In the genomic region with DNA sequence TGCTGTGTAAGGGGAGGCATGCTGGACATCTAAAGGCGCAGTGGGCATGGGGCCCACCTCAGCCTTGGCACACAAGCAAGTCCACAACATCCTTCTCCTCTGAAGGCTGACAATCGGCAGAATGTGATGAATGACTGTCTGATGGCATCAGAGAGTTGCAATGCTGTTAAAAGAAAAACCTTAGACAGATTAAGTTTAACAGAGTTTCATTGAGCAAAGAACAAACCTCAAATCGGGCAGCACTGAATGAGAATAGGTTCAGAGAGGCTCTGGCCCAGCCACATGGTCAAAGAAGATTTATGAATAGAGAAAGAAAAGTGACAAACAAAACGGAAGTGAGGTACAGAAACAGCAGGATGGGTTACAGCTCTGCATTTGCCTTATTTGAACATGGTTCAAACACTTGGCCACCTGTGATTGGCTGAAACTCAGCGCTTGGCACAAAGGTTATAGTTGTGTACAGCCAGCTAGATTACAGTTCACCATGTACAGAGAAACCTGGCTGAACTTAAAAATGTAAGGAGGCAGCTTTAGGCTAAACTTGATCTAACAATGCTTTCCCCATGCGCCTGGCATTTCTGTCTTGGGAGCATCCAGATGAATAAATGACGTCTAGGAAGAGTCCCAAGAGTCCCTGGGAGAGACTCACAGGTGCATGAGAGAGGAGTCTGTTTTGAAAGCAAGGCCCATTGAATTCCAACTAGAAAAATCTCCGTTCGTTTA, we compare ENCODE assay signal across 1 cellular context.
A peak's percentile ranks its signal among the peaks of the same experiment; 100 is the strongest.
TF ChIP-seq lines count a peak whose summit lies in the region.

No MANE protein-coding gene starts in this region.

TF ChIP-seq in K562, 482 proteins besides CTCF, POLR2A, EP300 and RAD21 (continued from another document and continues in another):
- TF ChIP-seq, protein P1, sequence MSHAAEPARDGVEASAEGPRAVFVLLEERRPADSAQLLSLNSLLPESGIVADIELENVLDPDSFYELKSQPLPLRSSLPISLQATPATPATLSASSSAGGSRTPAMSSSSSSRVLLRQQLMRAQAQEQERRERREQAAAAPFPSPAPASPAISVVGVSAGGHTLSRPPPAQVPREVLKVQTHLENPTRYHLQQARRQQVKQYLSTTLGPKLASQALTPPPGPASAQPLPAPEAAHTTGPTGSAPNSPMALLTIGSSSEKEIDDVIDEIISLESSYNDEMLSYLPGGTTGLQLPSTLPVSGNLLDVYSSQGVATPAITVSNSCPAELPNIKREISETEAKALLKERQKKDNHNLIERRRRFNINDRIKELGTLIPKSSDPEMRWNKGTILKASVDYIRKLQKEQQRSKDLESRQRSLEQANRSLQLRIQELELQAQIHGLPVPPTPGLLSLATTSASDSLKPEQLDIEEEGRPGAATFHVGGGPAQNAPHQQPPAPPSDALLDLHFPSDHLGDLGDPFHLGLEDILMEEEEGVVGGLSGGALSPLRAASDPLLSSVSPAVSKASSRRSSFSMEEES (CRISPR knock-in tag; IDR thresholded peaks at IDR 0.05): no peak
- TF ChIP-seq HSF4 (CRISPR knock-in tag; IDR thresholded peaks at IDR 0.05; ENCODE audit: borderline replicate concordance) (0 out of 2 replicates have a peak, but pooled peaks have one; percentile 33), ZNF699 (CRISPR knock-in tag; IDR thresholded peaks at IDR 0.05; ENCODE audit: insufficient replicate concordance) (no peak), XRCC3 (IDR thresholded peaks at IDR 0.05) (no peak), SRSF9 (IDR thresholded peaks at IDR 0.05; ENCODE audit: borderline replicate concordance, low read depth, low read length) (no peak), ETV6 (IDR thresholded peaks at IDR 0.05; ENCODE audit: borderline replicate concordance in 1 of 2, low read depth in 2 of 2, low read length in 1 of 2) (no peak), ETV6 (CRISPR knock-in tag; IDR thresholded peaks at IDR 0.05; ENCODE audit: borderline replicate concordance) (no peak), ARNT (IDR thresholded peaks at IDR 0.05) (no peak), ESRRA (IDR thresholded peaks at IDR 0.05; ENCODE audit: borderline replicate concordance, low read depth) (no peak), ARHGAP35 (IDR thresholded peaks at IDR 0.05; ENCODE audit: partially characterized antibody) (peak; percentile 35), JUNB (CRISPR knock-in tag; conservative IDR thresholded peaks at IDR 0.05) (no peak), SAFB2 (IDR thresholded peaks at IDR 0.05; ENCODE audit: borderline replicate concordance, low read depth, low read length, severe bottlenecking) (no peak), DPF2 (IDR thresholded peaks at IDR 0.05) (no peak), ZEB2 (IDR thresholded peaks at IDR 0.05) (no peak), ARID2 (IDR thresholded peaks at IDR 0.05) (no peak), ZNF668 (CRISPR knock-in tag; IDR thresholded peaks at IDR 0.05) (no peak), HIVEP1 (CRISPR knock-in tag; IDR thresholded peaks at IDR 0.05) (0 out of 2 replicates have a peak, but pooled peaks have one; percentile 42), ZNF76 (CRISPR knock-in tag; IDR thresholded peaks at IDR 0.05; ENCODE audit: borderline replicate concordance) (no peak), RBM22 (IDR thresholded peaks at IDR 0.05; ENCODE audit: low read depth, low read length, poor library complexity, severe bottlenecking) (no peak), TAF1 (IDR thresholded peaks at IDR 0.05; ENCODE audit: control insufficient read depth, extremely low read depth, insufficient read depth, low read length, severe bottlenecking) (no peak)
- TF ChIP-seq, protein P2, sequence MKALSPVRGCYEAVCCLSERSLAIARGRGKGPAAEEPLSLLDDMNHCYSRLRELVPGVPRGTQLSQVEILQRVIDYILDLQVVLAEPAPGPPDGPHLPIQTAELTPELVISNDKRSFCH (CRISPR knock-in tag; IDR thresholded peaks at IDR 0.05): no peak
- TF ChIP-seq, protein P2 (tag; IDR thresholded peaks at IDR 0.05): no peak
- TF ChIP-seq, protein P3, sequence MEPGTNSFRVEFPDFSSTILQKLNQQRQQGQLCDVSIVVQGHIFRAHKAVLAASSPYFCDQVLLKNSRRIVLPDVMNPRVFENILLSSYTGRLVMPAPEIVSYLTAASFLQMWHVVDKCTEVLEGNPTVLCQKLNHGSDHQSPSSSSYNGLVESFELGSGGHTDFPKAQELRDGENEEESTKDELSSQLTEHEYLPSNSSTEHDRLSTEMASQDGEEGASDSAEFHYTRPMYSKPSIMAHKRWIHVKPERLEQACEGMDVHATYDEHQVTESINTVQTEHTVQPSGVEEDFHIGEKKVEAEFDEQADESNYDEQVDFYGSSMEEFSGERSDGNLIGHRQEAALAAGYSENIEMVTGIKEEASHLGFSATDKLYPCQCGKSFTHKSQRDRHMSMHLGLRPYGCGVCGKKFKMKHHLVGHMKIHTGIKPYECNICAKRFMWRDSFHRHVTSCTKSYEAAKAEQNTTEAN (CRISPR knock-in tag; IDR thresholded peaks at IDR 0.05): no peak
- TF ChIP-seq, protein P4, sequence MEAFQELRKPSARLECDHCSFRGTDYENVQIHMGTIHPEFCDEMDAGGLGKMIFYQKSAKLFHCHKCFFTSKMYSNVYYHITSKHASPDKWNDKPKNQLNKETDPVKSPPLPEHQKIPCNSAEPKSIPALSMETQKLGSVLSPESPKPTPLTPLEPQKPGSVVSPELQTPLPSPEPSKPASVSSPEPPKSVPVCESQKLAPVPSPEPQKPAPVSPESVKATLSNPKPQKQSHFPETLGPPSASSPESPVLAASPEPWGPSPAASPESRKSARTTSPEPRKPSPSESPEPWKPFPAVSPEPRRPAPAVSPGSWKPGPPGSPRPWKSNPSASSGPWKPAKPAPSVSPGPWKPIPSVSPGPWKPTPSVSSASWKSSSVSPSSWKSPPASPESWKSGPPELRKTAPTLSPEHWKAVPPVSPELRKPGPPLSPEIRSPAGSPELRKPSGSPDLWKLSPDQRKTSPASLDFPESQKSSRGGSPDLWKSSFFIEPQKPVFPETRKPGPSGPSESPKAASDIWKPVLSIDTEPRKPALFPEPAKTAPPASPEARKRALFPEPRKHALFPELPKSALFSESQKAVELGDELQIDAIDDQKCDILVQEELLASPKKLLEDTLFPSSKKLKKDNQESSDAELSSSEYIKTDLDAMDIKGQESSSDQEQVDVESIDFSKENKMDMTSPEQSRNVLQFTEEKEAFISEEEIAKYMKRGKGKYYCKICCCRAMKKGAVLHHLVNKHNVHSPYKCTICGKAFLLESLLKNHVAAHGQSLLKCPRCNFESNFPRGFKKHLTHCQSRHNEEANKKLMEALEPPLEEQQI (IDR thresholded peaks at IDR 0.05): no peak
- TF ChIP-seq, protein P5, sequence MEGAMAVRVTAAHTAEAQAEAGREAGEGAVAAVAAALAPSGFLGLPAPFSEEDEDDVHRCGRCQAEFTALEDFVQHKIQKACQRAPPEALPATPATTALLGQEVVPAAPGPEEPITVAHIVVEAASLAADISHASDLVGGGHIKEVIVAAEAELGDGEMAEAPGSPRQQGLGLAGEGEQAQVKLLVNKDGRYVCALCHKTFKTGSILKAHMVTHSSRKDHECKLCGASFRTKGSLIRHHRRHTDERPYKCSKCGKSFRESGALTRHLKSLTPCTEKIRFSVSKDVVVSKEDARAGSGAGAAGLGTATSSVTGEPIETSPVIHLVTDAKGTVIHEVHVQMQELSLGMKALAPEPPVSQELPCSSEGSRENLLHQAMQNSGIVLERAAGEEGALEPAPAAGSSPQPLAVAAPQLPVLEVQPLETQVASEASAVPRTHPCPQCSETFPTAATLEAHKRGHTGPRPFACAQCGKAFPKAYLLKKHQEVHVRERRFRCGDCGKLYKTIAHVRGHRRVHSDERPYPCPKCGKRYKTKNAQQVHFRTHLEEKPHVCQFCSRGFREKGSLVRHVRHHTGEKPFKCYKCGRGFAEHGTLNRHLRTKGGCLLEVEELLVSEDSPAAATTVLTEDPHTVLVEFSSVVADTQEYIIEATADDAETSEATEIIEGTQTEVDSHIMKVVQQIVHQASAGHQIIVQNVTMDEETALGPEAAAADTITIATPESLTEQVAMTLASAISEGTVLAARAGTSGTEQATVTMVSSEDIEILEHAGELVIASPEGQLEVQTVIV (CRISPR knock-in tag; IDR thresholded peaks at IDR 0.05; ENCODE audit: borderline replicate concordance): no peak
- TF ChIP-seq, protein P6, sequence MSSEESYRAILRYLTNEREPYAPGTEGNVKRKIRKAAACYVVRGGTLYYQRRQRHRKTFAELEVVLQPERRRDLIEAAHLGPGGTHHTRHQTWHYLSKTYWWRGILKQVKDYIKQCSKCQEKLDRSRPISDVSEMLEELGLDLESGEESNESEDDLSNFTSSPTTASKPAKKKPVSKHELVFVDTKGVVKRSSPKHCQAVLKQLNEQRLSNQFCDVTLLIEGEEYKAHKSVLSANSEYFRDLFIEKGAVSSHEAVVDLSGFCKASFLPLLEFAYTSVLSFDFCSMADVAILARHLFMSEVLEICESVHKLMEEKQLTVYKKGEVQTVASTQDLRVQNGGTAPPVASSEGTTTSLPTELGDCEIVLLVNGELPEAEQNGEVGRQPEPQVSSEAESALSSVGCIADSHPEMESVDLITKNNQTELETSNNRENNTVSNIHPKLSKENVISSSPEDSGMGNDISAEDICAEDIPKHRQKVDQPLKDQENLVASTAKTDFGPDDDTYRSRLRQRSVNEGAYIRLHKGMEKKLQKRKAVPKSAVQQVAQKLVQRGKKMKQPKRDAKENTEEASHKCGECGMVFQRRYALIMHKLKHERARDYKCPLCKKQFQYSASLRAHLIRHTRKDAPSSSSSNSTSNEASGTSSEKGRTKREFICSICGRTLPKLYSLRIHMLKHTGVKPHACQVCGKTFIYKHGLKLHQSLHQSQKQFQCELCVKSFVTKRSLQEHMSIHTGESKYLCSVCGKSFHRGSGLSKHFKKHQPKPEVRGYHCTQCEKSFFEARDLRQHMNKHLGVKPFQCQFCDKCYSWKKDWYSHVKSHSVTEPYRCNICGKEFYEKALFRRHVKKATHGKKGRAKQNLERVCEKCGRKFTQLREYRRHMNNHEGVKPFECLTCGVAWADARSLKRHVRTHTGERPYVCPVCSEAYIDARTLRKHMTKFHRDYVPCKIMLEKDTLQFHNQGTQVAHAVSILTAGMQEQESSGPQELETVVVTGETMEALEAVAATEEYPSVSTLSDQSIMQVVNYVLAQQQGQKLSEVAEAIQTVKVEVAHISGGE (CRISPR knock-in tag; IDR thresholded peaks at IDR 0.05): no peak
- TF ChIP-seq, protein P7, sequence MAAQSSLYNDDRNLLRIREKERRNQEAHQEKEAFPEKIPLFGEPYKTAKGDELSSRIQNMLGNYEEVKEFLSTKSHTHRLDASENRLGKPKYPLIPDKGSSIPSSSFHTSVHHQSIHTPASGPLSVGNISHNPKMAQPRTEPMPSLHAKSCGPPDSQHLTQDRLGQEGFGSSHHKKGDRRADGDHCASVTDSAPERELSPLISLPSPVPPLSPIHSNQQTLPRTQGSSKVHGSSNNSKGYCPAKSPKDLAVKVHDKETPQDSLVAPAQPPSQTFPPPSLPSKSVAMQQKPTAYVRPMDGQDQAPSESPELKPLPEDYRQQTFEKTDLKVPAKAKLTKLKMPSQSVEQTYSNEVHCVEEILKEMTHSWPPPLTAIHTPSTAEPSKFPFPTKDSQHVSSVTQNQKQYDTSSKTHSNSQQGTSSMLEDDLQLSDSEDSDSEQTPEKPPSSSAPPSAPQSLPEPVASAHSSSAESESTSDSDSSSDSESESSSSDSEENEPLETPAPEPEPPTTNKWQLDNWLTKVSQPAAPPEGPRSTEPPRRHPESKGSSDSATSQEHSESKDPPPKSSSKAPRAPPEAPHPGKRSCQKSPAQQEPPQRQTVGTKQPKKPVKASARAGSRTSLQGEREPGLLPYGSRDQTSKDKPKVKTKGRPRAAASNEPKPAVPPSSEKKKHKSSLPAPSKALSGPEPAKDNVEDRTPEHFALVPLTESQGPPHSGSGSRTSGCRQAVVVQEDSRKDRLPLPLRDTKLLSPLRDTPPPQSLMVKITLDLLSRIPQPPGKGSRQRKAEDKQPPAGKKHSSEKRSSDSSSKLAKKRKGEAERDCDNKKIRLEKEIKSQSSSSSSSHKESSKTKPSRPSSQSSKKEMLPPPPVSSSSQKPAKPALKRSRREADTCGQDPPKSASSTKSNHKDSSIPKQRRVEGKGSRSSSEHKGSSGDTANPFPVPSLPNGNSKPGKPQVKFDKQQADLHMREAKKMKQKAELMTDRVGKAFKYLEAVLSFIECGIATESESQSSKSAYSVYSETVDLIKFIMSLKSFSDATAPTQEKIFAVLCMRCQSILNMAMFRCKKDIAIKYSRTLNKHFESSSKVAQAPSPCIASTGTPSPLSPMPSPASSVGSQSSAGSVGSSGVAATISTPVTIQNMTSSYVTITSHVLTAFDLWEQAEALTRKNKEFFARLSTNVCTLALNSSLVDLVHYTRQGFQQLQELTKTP (IDR thresholded peaks at IDR 0.05; ENCODE audit: low read depth in 1 of 2, partially characterized antibody in 2 of 2): peak in 1 of 2 experiments; percentile 12
- TF ChIP-seq, protein P8, sequence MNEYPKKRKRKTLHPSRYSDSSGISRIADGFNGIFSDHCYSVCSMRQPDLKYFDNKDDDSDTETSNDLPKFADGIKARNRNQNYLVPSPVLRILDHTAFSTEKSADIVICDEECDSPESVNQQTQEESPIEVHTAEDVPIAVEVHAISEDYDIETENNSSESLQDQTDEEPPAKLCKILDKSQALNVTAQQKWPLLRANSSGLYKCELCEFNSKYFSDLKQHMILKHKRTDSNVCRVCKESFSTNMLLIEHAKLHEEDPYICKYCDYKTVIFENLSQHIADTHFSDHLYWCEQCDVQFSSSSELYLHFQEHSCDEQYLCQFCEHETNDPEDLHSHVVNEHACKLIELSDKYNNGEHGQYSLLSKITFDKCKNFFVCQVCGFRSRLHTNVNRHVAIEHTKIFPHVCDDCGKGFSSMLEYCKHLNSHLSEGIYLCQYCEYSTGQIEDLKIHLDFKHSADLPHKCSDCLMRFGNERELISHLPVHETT (CRISPR knock-in tag; conservative IDR thresholded peaks at IDR 0.05 in 1 of 2, IDR thresholded peaks at IDR 0.05 in 1 of 2): no peak
- TF ChIP-seq, protein P9, sequence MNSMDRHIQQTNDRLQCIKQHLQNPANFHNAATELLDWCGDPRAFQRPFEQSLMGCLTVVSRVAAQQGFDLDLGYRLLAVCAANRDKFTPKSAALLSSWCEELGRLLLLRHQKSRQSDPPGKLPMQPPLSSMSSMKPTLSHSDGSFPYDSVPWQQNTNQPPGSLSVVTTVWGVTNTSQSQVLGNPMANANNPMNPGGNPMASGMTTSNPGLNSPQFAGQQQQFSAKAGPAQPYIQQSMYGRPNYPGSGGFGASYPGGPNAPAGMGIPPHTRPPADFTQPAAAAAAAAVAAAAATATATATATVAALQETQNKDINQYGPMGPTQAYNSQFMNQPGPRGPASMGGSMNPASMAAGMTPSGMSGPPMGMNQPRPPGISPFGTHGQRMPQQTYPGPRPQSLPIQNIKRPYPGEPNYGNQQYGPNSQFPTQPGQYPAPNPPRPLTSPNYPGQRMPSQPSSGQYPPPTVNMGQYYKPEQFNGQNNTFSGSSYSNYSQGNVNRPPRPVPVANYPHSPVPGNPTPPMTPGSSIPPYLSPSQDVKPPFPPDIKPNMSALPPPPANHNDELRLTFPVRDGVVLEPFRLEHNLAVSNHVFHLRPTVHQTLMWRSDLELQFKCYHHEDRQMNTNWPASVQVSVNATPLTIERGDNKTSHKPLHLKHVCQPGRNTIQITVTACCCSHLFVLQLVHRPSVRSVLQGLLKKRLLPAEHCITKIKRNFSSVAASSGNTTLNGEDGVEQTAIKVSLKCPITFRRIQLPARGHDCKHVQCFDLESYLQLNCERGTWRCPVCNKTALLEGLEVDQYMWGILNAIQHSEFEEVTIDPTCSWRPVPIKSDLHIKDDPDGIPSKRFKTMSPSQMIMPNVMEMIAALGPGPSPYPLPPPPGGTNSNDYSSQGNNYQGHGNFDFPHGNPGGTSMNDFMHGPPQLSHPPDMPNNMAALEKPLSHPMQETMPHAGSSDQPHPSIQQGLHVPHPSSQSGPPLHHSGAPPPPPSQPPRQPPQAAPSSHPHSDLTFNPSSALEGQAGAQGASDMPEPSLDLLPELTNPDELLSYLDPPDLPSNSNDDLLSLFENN (IDR thresholded peaks at IDR 0.05; ENCODE audit: low read depth in 2 of 2, low read length in 2 of 2): no peak
